38 cellular contexts compared by ENCODE assay signal in the genomic region with DNA sequence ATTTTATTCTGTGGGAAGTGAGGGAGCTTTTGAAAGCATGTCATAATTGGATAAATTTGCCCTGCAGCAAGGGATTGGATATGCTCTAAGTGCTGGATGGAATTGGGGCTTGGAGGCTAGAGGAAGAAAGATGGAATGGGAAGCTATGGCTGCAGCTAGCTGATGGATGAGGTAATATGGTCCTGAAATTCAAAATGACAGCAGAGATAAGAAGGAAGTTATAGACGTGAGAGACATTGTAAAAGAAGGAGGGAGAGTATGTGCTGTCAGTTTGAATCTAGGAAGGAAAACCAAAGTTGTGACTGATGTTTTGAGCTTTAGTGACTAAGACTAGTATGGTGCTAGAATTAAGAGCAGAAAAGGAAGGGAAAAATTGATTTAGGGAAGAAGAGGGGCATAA.
"Had no signal": no experiment of that assay in that cellular context is flagged by ENCODE, and none has a peak within 500 bp of the region (broad histone marks: within the 10 kb centered on the region; RNA-seq: fewer than 3 reads in every experiment).

No MANE protein-coding gene starts in this region.

- H3K27me3 Mint-ChIP-seq: activated naive CD4-positive, alpha-beta T cell treated with anti-CD3 and anti-CD28 coated beads, Interleukin-2, amount 10 ng/mL, durations not matched to agents 7 days and 5 days; activated naive CD4-positive, alpha-beta T cell treated with anti-CD3 and anti-CD28 coated beads, Interleukin-2, amount 50 U/mL, for 24 hours; activated naive CD8-positive, alpha-beta T cell; activated naive CD8-positive, alpha-beta T cell treated with anti-CD3 and anti-CD28 coated beads for 36 hours; activated naive CD8-positive, alpha-beta T cell treated with anti-CD3 and anti-CD28 coated beads, Interleukin-2, amount 10 ng/mL, durations not matched to agents 7 days and 5 days; activated naive CD8-positive, alpha-beta T cell treated with anti-CD3 and anti-CD28 coated beads, Interleukin-2, amount 50 U/mL, for 24 hours; activated T-cell treated with anti-CD3 and anti-CD28 coated beads, Interleukin-2, amount 50 U/mL, for 24 hours; activated T-helper 17 cell treated with anti-CD3 and anti-CD28 coated beads, Interleukin-2, amount 50 U/mL, for 72 hours; central memory CD8-positive, alpha-beta T cell had no signal

- H3K27ac ChIP-seq: adrenal gland, ascending aorta, body of pancreas, brain microvascular endothelial cell, breast epithelium, cardiac muscle cell had no signal

- H3K36me3 ChIP-seq: adrenal gland, ascending aorta, brain microvascular endothelial cell, breast epithelium, cardiac muscle cell had no signal

- H3K4me3 ChIP-seq: adrenal gland, ascending aorta, body of pancreas, breast epithelium, cardiac muscle cell had no signal

- H3K4me3 Mint-ChIP-seq: activated naive CD4-positive, alpha-beta T cell treated with anti-CD3 and anti-CD28 coated beads for 36 hours; activated naive CD4-positive, alpha-beta T cell treated with anti-CD3 and anti-CD28 coated beads, Interleukin-2, amount 10 ng/mL, durations not matched to agents 7 days and 5 days; activated naive CD4-positive, alpha-beta T cell treated with anti-CD3 and anti-CD28 coated beads, Interleukin-2, amount 50 U/mL, for 24 hours; activated naive CD8-positive, alpha-beta T cell; activated naive CD8-positive, alpha-beta T cell treated with anti-CD3 and anti-CD28 coated beads for 36 hours; activated naive CD8-positive, alpha-beta T cell treated with anti-CD3 and anti-CD28 coated beads, Interleukin-2, amount 10 ng/mL, durations not matched to agents 7 days and 5 days; activated naive CD8-positive, alpha-beta T cell treated with anti-CD3 and anti-CD28 coated beads, Interleukin-2, amount 50 U/mL, for 24 hours; activated T-cell treated with anti-CD3 and anti-CD28 coated beads, Interleukin-2, amount 50 U/mL, for 24 hours; activated T-cell treated with anti-CD3 and anti-CD28 coated beads, Interleukin-2, amount 50 U/mL, for 4 hours; activated T-cell treated with anti-CD3 and anti-CD28 coated beads, Interleukin-2, amount 50 U/mL, for 72 hours; activated T-helper 1 cell treated with anti-CD3 and anti-CD28 coated beads, Interleukin-12 subunit alpha, Interleukin-12 subunit beta, Interleukin-2, Interleukin-4 antibody, amounts not matched to agents 30 ng/mL and 10 ng/mL and 1 ng/mL, durations not matched to agents 14 hours and 24 hours and 36 hours; activated T-helper 17 cell treated with anti-CD3 and anti-CD28 coated beads, Interleukin-2, amount 50 U/mL, for 72 hours; brain; central memory CD8-positive, alpha-beta T cell had no signal

- H3K4me1 ChIP-seq: adrenal gland, ascending aorta, body of pancreas, breast epithelium had no signal

- H3K27ac Mint-ChIP-seq: activated naive CD4-positive, alpha-beta T cell treated with anti-CD3 and anti-CD28 coated beads for 36 hours; activated naive CD4-positive, alpha-beta T cell treated with anti-CD3 and anti-CD28 coated beads, Interleukin-2, amount 10 ng/mL, durations not matched to agents 7 days and 5 days; activated naive CD4-positive, alpha-beta T cell treated with anti-CD3 and anti-CD28 coated beads, Interleukin-2, amount 50 U/mL, for 24 hours; activated naive CD4-positive, alpha-beta T cell treated with anti-CD3 and anti-CD28 coated beads, Interleukin-2, amount 50 U/mL, for 72 hours; activated naive CD8-positive, alpha-beta T cell; activated naive CD8-positive, alpha-beta T cell treated with anti-CD3 and anti-CD28 coated beads for 36 hours; activated naive CD8-positive, alpha-beta T cell treated with anti-CD3 and anti-CD28 coated beads, Interleukin-2, amount 10 ng/mL, durations not matched to agents 7 days and 5 days; activated naive CD8-positive, alpha-beta T cell treated with anti-CD3 and anti-CD28 coated beads, Interleukin-2, amount 50 U/mL, for 24 hours; activated T-cell treated with anti-CD3 and anti-CD28 coated beads, Interleukin-2, amount 50 U/mL, for 24 hours; activated T-cell treated with anti-CD3 and anti-CD28 coated beads, Interleukin-2, amount 50 U/mL, for 72 hours; activated T-helper 1 cell treated with anti-CD3 and anti-CD28 coated beads, Interleukin-12 subunit alpha, Interleukin-12 subunit beta, Interleukin-2, Interleukin-4 antibody, amounts not matched to agents 30 ng/mL and 10 ng/mL and 1 ng/mL, durations not matched to agents 14 hours and 24 hours and 36 hours; activated T-helper 17 cell treated with anti-CD3 and anti-CD28 coated beads, Interleukin-2, amount 50 U/mL, for 72 hours; activated T-helper 2 cell treated with anti-CD3 and anti-CD28 coated beads, Interferon-gamma antibody, Interleukin-2, Interleukin-4, amounts not matched to agents 10 μg/mL and 5 μg/mL and 100 μg/mL, durations not matched to agents 14 hours and 24 hours and 36 hours had no signal

- H3K9me3 Mint-ChIP-seq: activated T-helper 1 cell treated with anti-CD3 and anti-CD28 coated beads, Interleukin-12 subunit alpha, Interleukin-12 subunit beta, Interleukin-2, Interleukin-4 antibody, amounts not matched to agents 30 ng/mL and 10 ng/mL and 1 ng/mL, durations not matched to agents 14 hours and 24 hours and 36 hours had no signal

- H3K9me3 ChIP-seq: adrenal gland, ascending aorta, body of pancreas, breast epithelium had no signal

- H3K4me1 Mint-ChIP-seq: activated naive CD4-positive, alpha-beta T cell treated with anti-CD3 and anti-CD28 coated beads, Interleukin-2, amount 10 ng/mL, durations not matched to agents 7 days and 5 days; activated naive CD4-positive, alpha-beta T cell treated with anti-CD3 and anti-CD28 coated beads, Interleukin-2, amount 50 U/mL, for 24 hours; activated naive CD8-positive, alpha-beta T cell treated with anti-CD3 and anti-CD28 coated beads for 36 hours; activated naive CD8-positive, alpha-beta T cell treated with anti-CD3 and anti-CD28 coated beads, Interleukin-2, amount 10 ng/mL, durations not matched to agents 7 days and 5 days; activated naive CD8-positive, alpha-beta T cell treated with anti-CD3 and anti-CD28 coated beads, Interleukin-2, amount 50 U/mL, for 24 hours; activated T-helper 17 cell treated with anti-CD3 and anti-CD28 coated beads, Interleukin-2, amount 50 U/mL, for 72 hours; central memory CD8-positive, alpha-beta T cell had no signal

- DNase-seq: activated effector memory CD4-positive, alpha-beta T cell treated with anti-CD3 and anti-CD28 coated beads, Interleukin-2, amount 50 U/mL, for 16 hours; activated effector memory CD4-positive, alpha-beta T cell treated with Interleukin-2 at 50 U/mL for 16 hours; activated gamma-delta T cell; activated gamma-delta T cell treated with Interleukin-2 at 50 U/mL for 16 hours; activated naive CD4-positive, alpha-beta T cell; activated naive CD4-positive, alpha-beta T cell treated with anti-CD3 and anti-CD28 coated beads for 36 hours; activated naive CD4-positive, alpha-beta T cell treated with anti-CD3 and anti-CD28 coated beads, Interleukin-2, amount 10 ng/mL, durations not matched to agents 7 days and 5 days; activated naive CD4-positive, alpha-beta T cell treated with anti-CD3 and anti-CD28 coated beads, Interleukin-2, amount 50 U/mL, for 16 hours; activated naive CD4-positive, alpha-beta T cell treated with Interleukin-2 at 50 U/mL for 16 hours; activated naive CD8-positive, alpha-beta T cell treated with anti-CD3 and anti-CD28 coated beads for 36 hours; activated naive CD8-positive, alpha-beta T cell treated with anti-CD3 and anti-CD28 coated beads, Interleukin-2, amount 10 ng/mL, durations not matched to agents 7 days and 5 days; activated naive CD8-positive, alpha-beta T cell treated with anti-CD3 and anti-CD28 coated beads, Interleukin-2, amount 50 U/mL, for 24 hours; activated T-cell treated with anti-CD3 and anti-CD28 coated beads for 4 hours; activated T-cell treated with anti-CD3 and anti-CD28 coated beads, Interleukin-2, amount 50 U/mL, for 1 hour; activated T-cell treated with anti-CD3 and anti-CD28 coated beads, Interleukin-2, amount 50 U/mL, for 24 hours; activated T-cell treated with anti-CD3 and anti-CD28 coated beads, Interleukin-2, amount 50 U/mL, for 4 hours; activated T-cell treated with anti-CD3 and anti-CD28 coated beads, Interleukin-2, amount 50 U/mL, for 48 hours; activated T-cell treated with anti-CD3 and anti-CD28 coated beads, Interleukin-2, amount 50 U/mL, for 72 hours; adrenal gland; amniotic stem cell; anterior cingulate cortex; aorta; body of pancreas; brain microvascular endothelial cell; caudate nucleus; central memory CD4-positive, alpha-beta T cell; cerebellar nuclear complex had no signal

- H3K36me3 Mint-ChIP-seq: activated naive CD4-positive, alpha-beta T cell treated with anti-CD3 and anti-CD28 coated beads, Interleukin-2, amount 10 ng/mL, durations not matched to agents 7 days and 5 days; activated naive CD4-positive, alpha-beta T cell treated with anti-CD3 and anti-CD28 coated beads, Interleukin-2, amount 50 U/mL, for 24 hours; activated naive CD4-positive, alpha-beta T cell treated with anti-CD3 and anti-CD28 coated beads, Interleukin-2, amount 50 U/mL, for 72 hours; activated naive CD8-positive, alpha-beta T cell; activated naive CD8-positive, alpha-beta T cell treated with anti-CD3 and anti-CD28 coated beads for 36 hours; activated naive CD8-positive, alpha-beta T cell treated with anti-CD3 and anti-CD28 coated beads, Interleukin-2, amount 10 ng/mL, durations not matched to agents 7 days and 5 days; brain had no signal
